24 cellular contexts compared by ENCODE assay signal in genomic region chr10:108392286-108392685, GRCh38.
A peak's percentile ranks its signal among the peaks of the same experiment; 100 is the strongest.
DNase-seq lines count a peak whose midpoint lies in the region; ATAC-seq and TF ChIP-seq lines count a peak whose summit lies in the region.
"Had no signal": no experiment of that assay in that cellular context is flagged by ENCODE, and none has a peak within 500 bp of the region (broad histone marks: within the 10 kb centered on the region; RNA-seq: fewer than 3 reads in every experiment).

No MANE protein-coding gene starts in this region.

- CTCF ChIA-PET in mammary epithelial cell (lab: Charles Lee; ENCODE audit: low non-redundant PET), result no interaction called here

- H3K79me2 ChIP-seq in mammary epithelial cell (ENCODE audit: insufficient read depth, low read length), result no peaks in the 10 kb centered on the region

- H2AFZ ChIP-seq in mammary epithelial cell (ENCODE audit: low read depth, low read length), result no peak overlapping the region

- H3K9ac ChIP-seq in mammary epithelial cell (ENCODE audit: insufficient read depth, low read length), result no peak overlapping the region

- ATAC-seq in GM18907 (IDR thresholded peaks at IDR 0.05; ENCODE audit: unreplicated experiment), result no peak
- no peak for ATAC-seq in left cardiac atrium
- no peak for ATAC-seq in Right ventricle myocardium superior (ENCODE audit: poor library complexity)
- ATAC-seq: activated CD8-positive, alpha-beta T cell treated with anti-CD3 and anti-CD28 coated beads for 36 hours; activated T-cell treated with anti-CD3 and anti-CD28 coated beads, Interleukin-2, amount 50 U/mL, for 4 hours; heart left ventricle; stimulated activated memory B cell treated with anti-CD40 and anti-IgM and Interleukin-4, amounts not matched to agents 10 μg/mL and 1 μg/mL and 100 μg/mL, for 72 hours; T-helper 17 cell; WTC11 had no signal

- H3K36me3 ChIP-seq in mammary epithelial cell (ENCODE audit: insufficient read depth, low read length), result no peaks in the 10 kb centered on the region
- H3K36me3 ChIP-seq: heart left ventricle, neutrophil had no signal

- no peak overlapping the region for H3K4me2 ChIP-seq in mammary epithelial cell (ENCODE audit: insufficient read depth, low read depth, low read length)

- H3K27ac ChIP-seq in mammary epithelial cell (ENCODE audit: insufficient read depth, low read depth, low read length), result no peak overlapping the region
- H3K27ac ChIP-seq: heart left ventricle, neutrophil, testis had no signal

- H3K4me1 ChIP-seq in mammary epithelial cell (ENCODE audit: insufficient read depth, low read length), result peaks cover 9% of the 10 kb centered on the region
- H3K4me1 ChIP-seq: heart left ventricle, testis had no signal

- TF ChIP-seq CTCF in mammary epithelial cell (conservative IDR thresholded peaks at IDR 0.05 in 1 of 2, IDR thresholded peaks at IDR 0.05 in 1 of 2; ENCODE audit: extremely low read depth in 1 of 2, insufficient read depth in 1 of 2, low read depth in 1 of 2, low read length in 2 of 2) (no peak), fibroblast of villous mesenchyme (IDR thresholded peaks at IDR 0.05; ENCODE audit: insufficient read depth, low read depth, low read length) (no peak)

- dilution Hi-C loops in mammary epithelial cell (cut with HindIII; ENCODE audit: low sequenced_read_pairs), result no loop called here

- WGBS in mammary epithelial cell (ENCODE audit: low coverage, missing lambda C conversion rate), result 23% methylated on average over 1 of the region's 1 CpG

- H3K4me3 ChIP-seq in mammary epithelial cell (replicated peaks in 1 of 3; ENCODE audit: insufficient read depth in 1 of 3, low read depth in 2 of 3, low read length in 3 of 3) (no peak overlapping the region), fibroblast of villous mesenchyme (ENCODE audit: low read depth, low read length) (no peak overlapping the region)
- H3K4me3 ChIP-seq: heart left ventricle, testis had no signal

- in situ Hi-C loops in mammary epithelial cell (cut with MboI; ENCODE audit: low sequenced_read_pairs in 2 of 2), result no loop called here

- H4K20me1 ChIP-seq in mammary epithelial cell (ENCODE audit: insufficient read depth, low read length), result no peaks in the 10 kb centered on the region

- intact Hi-C loops in mammary epithelial cell (cut with micrococcal nuclease) (loop anchor here (2.0 kb wide), 1 partner anchor 17 kb away; no protein-coding TSS in a partner anchor), left cardiac atrium (cut with DNase I) (no loop called here), Right ventricle myocardium superior (cut with DNase I) (no loop called here)

- no peaks in the 10 kb centered on the region for H3K27me3 ChIP-seq in mammary epithelial cell (ENCODE audit: insufficient read depth, low read length)
- H3K27me3 ChIP-seq: heart left ventricle, neutrophil, testis had no signal

- peak; percentile 21 for DNase-seq in AG08396 (ENCODE audit: low spot score)
- DNase-seq in HT1080 (ENCODE audit: low read depth), result peak; percentile 59
- DNase-seq in mammary epithelial cell, result peak; percentile 47
- DNase-seq in fibroblast of villous mesenchyme (ENCODE audit: low read depth), result peak; percentile 32
- DNase-seq in left cardiac atrium, result no peak
- DNase-seq in Right ventricle myocardium superior, result no peak
- DNase-seq in NCI-H82 (lab: John Stamatoyannopoulos, UW), result no peak
- DNase-seq: activated CD8-positive, alpha-beta T cell treated with anti-CD3 and anti-CD28 coated beads for 36 hours; activated T-cell treated with anti-CD3 and anti-CD28 coated beads, Interleukin-2, amount 50 U/mL, for 4 hours; CD8-positive, alpha-beta memory T cell; DMS79 treated with DMSO at 0.1 percent for 48 hours; heart left ventricle; Karpas-422; NCI-H1092 treated with DMSO at 0.1 percent for 48 hours; NCI-H2107; NCI-H510A treated with DMSO at 0.1 percent for 48 hours; retina; SHP77 treated with DMSO at 0.1 percent for 48 hours; T-helper 17 cell; testis had no signal

- H3K9me3 ChIP-seq in mammary epithelial cell (replicated peaks; ENCODE audit: insufficient read depth, low read length), result no peaks in the 10 kb centered on the region
- H3K9me3 ChIP-seq: heart left ventricle, neutrophil, testis had no signal

- no TSS peak for BruUV-seq in mammary epithelial cell (replicated peaks; lab: Mats Ljungman, UMichigan)

Comparison
In these comparisons a context has a peak if more than half of its experiments do, and no peak if none do; other contexts are left out.
1. DNase-seq: peak in AG08396 (single experiment), HT1080 (single experiment), mammary epithelial cell (single experiment) and fibroblast of villous mesenchyme (single experiment); none in left cardiac atrium (single experiment), Right ventricle myocardium superior (single experiment) and NCI-H82 (single experiment).